8 cellular contexts compared by ENCODE assay signal in genomic region chr9:127734747-127735529, GRCh38. TPM values are rescaled to one million over a fixed set of nuclear protein-coding genes. Genes with fewer than 3 reads are reported as not detected.
DNase-seq lines count a peak whose midpoint lies in the region; ATAC-seq and TF ChIP-seq lines count a peak whose summit lies in the region.

TOR2A (minus strand) TSS chr9:127735294; CDS start chr9:127735270, 24 bp downstream.

- peak within 1 kb of the TSS; percentile 98 for H3K4me2 ChIP-seq in fibroblast of lung (ENCODE audit: extremely low read depth, insufficient read depth, low read length)

- H3K4me3 Mint-ChIP-seq in natural killer cell: peak within 1 kb of the TSS; percentile 92

- ATAC-seq in natural killer cell: peak; percentile 90 to 98 (median 90)

- H3K27ac ChIP-seq in fibroblast of lung (ENCODE audit: insufficient read depth, low read length): peak within 1 kb of the TSS; percentile 81

- no peaks in the 10 kb centered on the region for H3K27me3 Mint-ChIP-seq in natural killer cell (ENCODE audit: low read depth in 2 of 2)

- no peaks in the 10 kb centered on the region for H3K27me3 ChIP-seq in fibroblast of lung (ENCODE audit: control insufficient read depth, insufficient read depth, low read length)

- peaks cover 3% of the 10 kb centered on the region for H3K36me3 ChIP-seq in fibroblast of lung (ENCODE audit: control insufficient read depth, insufficient read depth, low read length)

- no peaks in the 10 kb centered on the region for H4K20me1 ChIP-seq in fibroblast of lung (ENCODE audit: control insufficient read depth, extremely low read depth, insufficient read depth, low read length)

- H3K9ac ChIP-seq in fibroblast of lung (ENCODE audit: insufficient read depth, low read length): peak within 1 kb of the TSS; percentile 87

- peak within 1 kb of the TSS; percentile 71 for H2AFZ ChIP-seq in fibroblast of lung (ENCODE audit: low read length)

- H3K4me1 ChIP-seq in fibroblast of lung (ENCODE audit: control insufficient read depth, extremely low read depth, insufficient read depth, low read length): peaks cover 12% of the 10 kb centered on the region

- no peaks in the 10 kb centered on the region for H3K79me2 ChIP-seq in fibroblast of lung (ENCODE audit: control insufficient read depth, insufficient read depth, low read length)

- peak; percentile 99 for DNase-seq in ELF-1 (ENCODE audit: low read depth, low spot score)
- peak; percentile 76 for DNase-seq in GOT3 (lab: John Stamatoyannopoulos, UW)
- peak; percentile 99 for DNase-seq in RPMI8226
- peak; percentile 97 for DNase-seq in activated T-helper 1 cell treated with anti-CD3 and anti-CD28 coated beads, Interleukin-2, amount 50 U/mL, for 16 hours (ENCODE audit: low read depth in 1 of 2, low spot score in 1 of 2)
- peak; percentile 93 to 96 for DNase-seq in fibroblast of lung (ENCODE audit: low read depth in 2 of 2)
- DNase-seq in natural killer cell: peak; percentile 100
- DNase-seq in stimulated activated naive CD4-positive, alpha-beta T cell treated with Interleukin-2 at 50 U/mL for 16 hours (lab: John Stamatoyannopoulos, UW): peak; percentile 98

- intact Hi-C loops in natural killer cell (cut with micrococcal nuclease): loop anchor here (1.0 to 10.0 kb wide), 9 partner anchors 36 to 231 kb away; partner anchors contain the start of genes FPGS and STXBP1

- peak within 1 kb of the TSS; percentile 65 to 76 (median 66) for H3K4me3 ChIP-seq in fibroblast of lung (replicated peaks in 1 of 4; ENCODE audit: control extremely low read depth in 1 of 4, insufficient read depth in 1 of 4, low read depth in 3 of 4, low read length in 4 of 4)

- no peaks in the 10 kb centered on the region for H3K9me3 Mint-ChIP-seq in natural killer cell

- H3K4me1 Mint-ChIP-seq in natural killer cell: peaks cover 5 to 24% of the 10 kb centered on the region in 2 donors

- peaks cover 8% of the 10 kb centered on the region for H3K36me3 Mint-ChIP-seq in natural killer cell

- no peaks in the 10 kb centered on the region for H3K9me3 ChIP-seq in fibroblast of lung (ENCODE audit: control insufficient read depth, insufficient read depth, low read depth, low read length)

- peak; percentile 77 for TF ChIP-seq CTCF in LNCAP (IDR thresholded peaks at IDR 0.05)
- TF ChIP-seq CTCF in fibroblast of lung (conservative IDR thresholded peaks at IDR 0.05 in 1 of 2, IDR thresholded peaks at IDR 0.05 in 1 of 2; ENCODE audit: low read depth in 1 of 2, low read length in 2 of 2): peak; percentile 81 to 84
- peak; percentile 71 for TF ChIP-seq CTCF in natural killer cell (IDR thresholded peaks at IDR 0.05)

- peak within 1 kb of the TSS; percentile 93 to 96 for H3K27ac Mint-ChIP-seq in natural killer cell

RNA-seq across cellular contexts. Expression of gene TOR2A, which starts in this region (rescaled TPM):
- total RNA-seq in fibroblast of lung (3.6 TPM in 2 replicates), natural killer cell (10 to 100 TPM; 20.9 to 27.8 (median 23.7) TPM)
- polyA plus RNA-seq in fibroblast of lung: 4.6 and 5.0 TPM in 2 replicates
- polyA plus RNA-seq in fibroblast of lung (2012): 7.9 and 10.3 TPM in 2 replicates
- polyA minus RNA-seq in fibroblast of lung (ENCODE audit: low replicate concordance): 5.0 and 13.5 TPM in 2 replicates

Comparison
In these comparisons a context has a peak if more than half of its experiments do, and no peak if none do; other contexts are left out.
1. Peak in every context shown above with its lines: DNase-seq, ATAC-seq, H3K4me3 ChIP-seq and H3K27ac ChIP-seq.